In the genomic region with DNA sequence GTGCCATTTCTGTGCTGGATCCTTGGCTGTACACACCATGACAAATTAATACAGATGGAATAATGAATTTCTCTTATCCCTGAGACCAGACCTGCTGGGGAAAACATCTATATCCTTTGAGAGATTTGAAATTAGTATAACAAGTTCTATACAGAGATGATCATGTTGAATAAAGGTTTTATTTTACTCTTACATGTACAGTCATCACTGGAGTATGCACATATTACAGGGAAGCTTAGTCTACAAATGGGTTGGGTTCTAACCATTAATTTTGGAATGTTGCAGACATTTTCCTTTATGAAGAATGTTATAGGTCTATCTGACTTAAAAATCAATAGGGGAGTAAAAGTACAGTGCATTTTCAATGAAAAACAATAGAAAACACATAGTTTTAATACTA, we compare ENCODE assay signal across 27 cellular contexts. TPM values are rescaled to one million over a fixed set of nuclear protein-coding genes. Genes with fewer than 3 reads are reported as not detected.
DNase-seq lines count a peak whose midpoint lies in the region; ATAC-seq and TF ChIP-seq lines count a peak whose summit lies in the region.
"Had no signal": no experiment of that assay in that cellular context is flagged by ENCODE, and none has a peak within 500 bp of the region (broad histone marks: within the 10 kb centered on the region; RNA-seq: fewer than 3 reads in every experiment).

No MANE protein-coding gene starts in this region.

- no peaks in the 10 kb centered on the region for H3K4me1 Mint-ChIP-seq in endodermal cell

- no peak overlapping the region for H3K27ac Mint-ChIP-seq in endodermal cell
- H3K27ac Mint-ChIP-seq: activated T-cell treated with anti-CD3 and anti-CD28 coated beads, Interleukin-2, amount 50 U/mL, for 24 hours; H9; stimulated activated naive CD8-positive, alpha-beta T cell treated with anti-CD3 and anti-CD28 coated beads, Interleukin-15, Interleukin-2, amounts not matched to agents 100 ng/mL and 50 ng/mL, for 24 hours had no signal

- intact Hi-C loops in dorsolateral prefrontal cortex (cut with DNase I): no loop called here

- no peak overlapping the region for H3K27ac ChIP-seq in foreskin keratinocyte
- H3K27ac ChIP-seq in endodermal cell (ENCODE audit: low read depth, low read length): no peak overlapping the region
- H3K27ac ChIP-seq in dorsolateral prefrontal cortex: no peak overlapping the region
- H3K27ac ChIP-seq: right atrium auricular region, tibial nerve had no signal

- peak; percentile 27 for DNase-seq in AG08395 (ENCODE audit: low spot score)
- peak; percentile 28 for DNase-seq in LHCN-M2 (ENCODE audit: low read depth)
- peak; percentile 21 for DNase-seq in astrocyte of the hippocampus (ENCODE audit: low read depth, low spot score)
- DNase-seq in foreskin keratinocyte: peak; percentile 44 to 74
- DNase-seq in activated CD8-positive, alpha-beta memory T cell treated with anti-CD3 and anti-CD28 coated beads, Interleukin-2, amount 50 U/mL, for 4 hours: no peak
- DNase-seq in endodermal cell: no peak
- DNase-seq in dorsolateral prefrontal cortex: no peak
- DNase-seq: activated CD4-positive, alpha-beta T cell treated with anti-CD3 and anti-CD28 coated beads for 1 hour; activated naive CD4-positive, alpha-beta T cell; activated T-cell treated with anti-CD3 and anti-CD28 coated beads, Interleukin-2, amount 50 U/mL, for 24 hours; caudate nucleus; erythroblast; glutamatergic neuron; H9; left cardiac atrium; mesenchymal stem cell; NCI-H1694; NCI-H2171; occipital lobe; stimulated activated CD4-positive, alpha-beta T cell treated with anti-CD3 and anti-CD28 coated beads, Interleukin-12 subunit alpha, Interleukin-12 subunit beta, amount 100 ng/mL, for 4 hours; stimulated activated CD4-positive, alpha-beta T cell treated with anti-CD3 and anti-CD28 coated beads, Interleukin-4, amount 100 ng/mL, for 4 hours; SW 1271 had no signal

- H3K9me3 ChIP-seq in endodermal cell (ENCODE audit: control insufficient read depth, low read length): no peaks in the 10 kb centered on the region
- H3K9me3 ChIP-seq: right atrium auricular region, tibial nerve had no signal

- no peaks in the 10 kb centered on the region for H3K36me3 Mint-ChIP-seq in endodermal cell (ENCODE audit: low read depth)

- TF ChIP-seq CTCF in foreskin keratinocyte (conservative IDR thresholded peaks at IDR 0.05): no peak
- TF ChIP-seq CTCF in endodermal cell (conservative IDR thresholded peaks at IDR 0.05): no peak
- TF ChIP-seq CTCF in dorsolateral prefrontal cortex (IDR thresholded peaks at IDR 0.05 in 54 of 56, conservative IDR thresholded peaks at IDR 0.05 in 2 of 56; ENCODE audit: low read depth in 1 of 56, partially characterized antibody in 56 of 56): no peak

- no peaks in the 10 kb centered on the region for H3K36me3 ChIP-seq in endodermal cell (ENCODE audit: control insufficient read depth, insufficient read depth, low read length)
- H3K36me3 ChIP-seq: right atrium auricular region, tibial nerve had no signal

- H3K4me1 ChIP-seq in foreskin keratinocyte (peaks cover 9% of the 10 kb centered on the region), endodermal cell (ENCODE audit: control insufficient read depth, insufficient read depth, low read length) (no peaks in the 10 kb centered on the region)
- H3K4me1 ChIP-seq: right atrium auricular region had no signal

- H3K27me3 Mint-ChIP-seq in endodermal cell (ENCODE audit: insufficient read depth): no peaks in the 10 kb centered on the region
- H3K27me3 Mint-ChIP-seq: stimulated activated naive CD8-positive, alpha-beta T cell treated with anti-CD3 and anti-CD28 coated beads, Interleukin-15, Interleukin-2, amounts not matched to agents 100 ng/mL and 50 ng/mL, for 24 hours had no signal

- H3K4me3 ChIP-seq in endodermal cell (ENCODE audit: low read length) (no peak overlapping the region), dorsolateral prefrontal cortex (no peak overlapping the region)
- H3K4me3 ChIP-seq: K562, right atrium auricular region, tibial nerve had no signal

- no peak overlapping the region for H3K4me3 Mint-ChIP-seq in endodermal cell
- H3K4me3 Mint-ChIP-seq: activated T-cell treated with anti-CD3 and anti-CD28 coated beads, Interleukin-2, amount 50 U/mL, for 24 hours; H9; stimulated activated naive CD8-positive, alpha-beta T cell treated with anti-CD3 and anti-CD28 coated beads, Interleukin-15, Interleukin-2, amounts not matched to agents 100 ng/mL and 50 ng/mL, for 24 hours had no signal

- H3K9me3 Mint-ChIP-seq in endodermal cell: no peaks in the 10 kb centered on the region
- H3K9me3 Mint-ChIP-seq: activated T-cell treated with anti-CD3 and anti-CD28 coated beads, Interleukin-2, amount 50 U/mL, for 24 hours; H9; stimulated activated naive CD8-positive, alpha-beta T cell treated with anti-CD3 and anti-CD28 coated beads, Interleukin-15, Interleukin-2, amounts not matched to agents 100 ng/mL and 50 ng/mL, for 24 hours had no signal

- H3K9ac ChIP-seq in endodermal cell (ENCODE audit: extremely low read depth, low read length, poor library complexity, severe bottlenecking): no peak overlapping the region

- peak; percentile 67 for ATAC-seq in foreskin keratinocyte
- no peak for ATAC-seq in HG03196 (IDR thresholded peaks at IDR 0.05; ENCODE audit: unreplicated experiment)
- ATAC-seq: K562, left cardiac atrium had no signal

- H3K27me3 ChIP-seq in foreskin keratinocyte (no peaks in the 10 kb centered on the region), endodermal cell (ENCODE audit: control insufficient read depth, insufficient read depth, low read length, poor library complexity, severe bottlenecking) (no peaks in the 10 kb centered on the region), dorsolateral prefrontal cortex (no peaks in the 10 kb centered on the region)
- H3K27me3 ChIP-seq: right atrium auricular region, tibial nerve had no signal

RNA-seq across cellular contexts. Expression of gene MMADHC, which starts 29.9 kb away (rescaled TPM):
- total RNA-seq in LHCN-M2 (2014; rRNA removed): 155 and 160 TPM in 2 replicates
- polyA plus RNA-seq in LHCN-M2 (2012): 97.1 TPM
- total RNA-seq in foreskin keratinocyte: 110 and 119 TPM in 2 replicates
- 90.0 and 97.7 TPM in 2 replicates for polyA plus RNA-seq in foreskin keratinocyte
- 100 to 1,000 TPM; 105 to 108 TPM for total RNA-seq in endodermal cell
- polyA plus RNA-seq in endodermal cell (2013, experiment 1 of 2): 105 TPM
- polyA plus RNA-seq in endodermal cell (2013, experiment 2 of 2): 102 TPM
- 10 to 100 TPM; 27.6 to 60.1 (median 44.0) TPM for total RNA-seq in dorsolateral prefrontal cortex

Comparison
In these comparisons a context has a peak if more than half of its experiments do, and no peak if none do; other contexts are left out.
1. DNase-seq: peak in AG08395 (single experiment), LHCN-M2 (single experiment), astrocyte of the hippocampus (single experiment) and foreskin keratinocyte (2 of 2); none in activated CD8-positive, alpha-beta memory T cell treated with anti-CD3 and anti-CD28 coated beads, Interleukin-2, amount 50 U/mL, for 4 hours (single experiment), endodermal cell (single experiment) and dorsolateral prefrontal cortex (0 of 10).